17 cellular contexts compared by ENCODE assay signal in the genomic region with DNA sequence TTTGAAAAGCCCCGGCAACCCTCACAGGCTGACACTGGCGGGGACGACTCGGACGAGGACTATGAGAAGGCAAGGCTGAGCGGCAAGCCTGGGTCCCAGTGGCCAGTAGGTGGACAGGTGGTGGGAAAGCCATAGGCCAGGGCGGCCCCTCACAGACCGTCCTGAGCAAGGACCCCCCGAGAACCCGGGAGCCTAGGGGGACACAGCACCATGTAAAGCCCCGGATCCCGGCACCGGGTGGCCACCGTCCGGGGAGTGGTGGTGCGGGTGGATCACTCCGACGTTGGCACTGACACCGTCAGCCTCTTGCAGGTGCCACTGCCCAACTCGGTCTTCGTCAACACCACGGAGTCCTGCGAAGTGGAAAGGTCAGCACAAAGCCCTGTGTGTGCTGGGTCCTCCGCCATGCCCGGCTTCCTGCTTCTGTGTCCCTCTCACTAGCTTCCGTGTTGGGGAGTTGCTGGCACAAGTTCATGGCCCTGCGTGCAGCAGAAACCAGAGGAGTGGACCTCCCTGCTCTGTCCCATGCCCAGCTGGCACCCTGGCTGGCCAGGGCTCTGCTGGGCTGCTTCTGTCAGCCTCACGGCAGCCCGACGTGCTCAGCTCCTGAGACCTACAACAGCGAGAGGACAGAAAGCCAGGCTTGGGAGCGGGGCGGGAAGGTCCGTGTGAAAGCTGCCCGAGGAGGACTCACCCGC. TPM values are rescaled to one million over a fixed set of nuclear protein-coding genes. Genes with fewer than 3 reads are reported as not detected.
DNase-seq lines count a peak whose midpoint lies in the region; ATAC-seq and TF ChIP-seq lines count a peak whose summit lies in the region.
"Had no signal": no experiment of that assay in that cellular context is flagged by ENCODE, and none has a peak within 500 bp of the region (broad histone marks: within the 10 kb centered on the region; RNA-seq: fewer than 3 reads in every experiment).

No MANE protein-coding gene starts in this region.

- no peak for TF ChIP-seq EP300 in stomach (IDR thresholded peaks at IDR 0.05)

- ATAC-seq in T-helper 17 cell: no peak
- ATAC-seq in lower lobe of right lung: no peak

- H3K9me3 Mint-ChIP-seq in activated naive CD4-positive, alpha-beta T cell treated with anti-CD3 and anti-CD28 coated beads, Interleukin-2, amount 10 ng/mL, durations not matched to agents 7 days and 5 days: no peaks in the 10 kb centered on the region
- H3K9me3 Mint-ChIP-seq in activated naive CD4-positive, alpha-beta T cell treated with anti-CD3 and anti-CD28 coated beads for 36 hours: no peaks in the 10 kb centered on the region
- no peaks in the 10 kb centered on the region for H3K9me3 Mint-ChIP-seq in T-helper 2 cell treated with Interferon-gamma antibody and Interleukin-4, amounts not matched to agents 5 μg/mL and 100 μg/mL, for 36 hours

- H3K4me3 ChIP-seq in lower lobe of right lung: no peak overlapping the region
- no peak overlapping the region for H3K4me3 ChIP-seq in stomach
- H3K4me3 ChIP-seq: colonic mucosa, MG63, SK-N-MC had no signal

- 90 to 94% (median 93%) methylated on average over 33 to 36 of the region's 36 CpGs for WGBS in stomach, 5 donors

- H3K27ac Mint-ChIP-seq in activated naive CD4-positive, alpha-beta T cell treated with anti-CD3 and anti-CD28 coated beads, Interleukin-2, amount 10 ng/mL, durations not matched to agents 7 days and 5 days: no peak overlapping the region
- no peak overlapping the region for H3K27ac Mint-ChIP-seq in activated naive CD4-positive, alpha-beta T cell treated with anti-CD3 and anti-CD28 coated beads for 36 hours
- peak overlapping the region; percentile 49 for H3K27ac Mint-ChIP-seq in T-helper 17 cell
- no peak overlapping the region for H3K27ac Mint-ChIP-seq in T-helper 2 cell treated with Interferon-gamma antibody and Interleukin-4, amounts not matched to agents 5 μg/mL and 100 μg/mL, for 36 hours

- peaks cover 29% of the 10 kb centered on the region for H3K4me1 Mint-ChIP-seq in activated naive CD4-positive, alpha-beta T cell treated with anti-CD3 and anti-CD28 coated beads, Interleukin-2, amount 10 ng/mL, durations not matched to agents 7 days and 5 days
- H3K4me1 Mint-ChIP-seq in activated naive CD4-positive, alpha-beta T cell treated with anti-CD3 and anti-CD28 coated beads for 36 hours (ENCODE audit: low read depth): peaks cover 22% of the 10 kb centered on the region
- peaks cover 28% of the 10 kb centered on the region for H3K4me1 Mint-ChIP-seq in T-helper 17 cell
- peaks cover 13% of the 10 kb centered on the region for H3K4me1 Mint-ChIP-seq in T-helper 2 cell treated with Interferon-gamma antibody and Interleukin-4, amounts not matched to agents 5 μg/mL and 100 μg/mL, for 36 hours (ENCODE audit: low read depth)

- H3K36me3 ChIP-seq in lower lobe of right lung (peaks cover 97% of the 10 kb centered on the region), stomach (peaks cover 53 to 100% (median 97%) of the 10 kb centered on the region in 4 donors)
- H3K36me3 ChIP-seq: MG63 had no signal

- no peaks in the 10 kb centered on the region for H3K27me3 Mint-ChIP-seq in activated naive CD4-positive, alpha-beta T cell treated with anti-CD3 and anti-CD28 coated beads, Interleukin-2, amount 10 ng/mL, durations not matched to agents 7 days and 5 days
- no peaks in the 10 kb centered on the region for H3K27me3 Mint-ChIP-seq in activated naive CD4-positive, alpha-beta T cell treated with anti-CD3 and anti-CD28 coated beads for 36 hours (ENCODE audit: low read depth)
- H3K27me3 Mint-ChIP-seq in T-helper 17 cell: no peaks in the 10 kb centered on the region
- H3K27me3 Mint-ChIP-seq in T-helper 2 cell treated with Interferon-gamma antibody and Interleukin-4, amounts not matched to agents 5 μg/mL and 100 μg/mL, for 36 hours (ENCODE audit: low read depth): no peaks in the 10 kb centered on the region

- H3K9me3 ChIP-seq in T-helper 17 cell (ENCODE audit: control insufficient read depth, low read length, poor library complexity, severe bottlenecking): no peaks in the 10 kb centered on the region
- no peaks in the 10 kb centered on the region for H3K9me3 ChIP-seq in lower lobe of right lung
- no peaks in the 10 kb centered on the region for H3K9me3 ChIP-seq in stomach
- H3K9me3 ChIP-seq: colonic mucosa, MG63 had no signal

- H3K36me3 Mint-ChIP-seq in activated naive CD4-positive, alpha-beta T cell treated with anti-CD3 and anti-CD28 coated beads, Interleukin-2, amount 10 ng/mL, durations not matched to agents 7 days and 5 days: peaks cover 39% of the 10 kb centered on the region
- H3K36me3 Mint-ChIP-seq in activated naive CD4-positive, alpha-beta T cell treated with anti-CD3 and anti-CD28 coated beads for 36 hours (ENCODE audit: low read depth): peaks cover 17% of the 10 kb centered on the region
- peaks cover 5% of the 10 kb centered on the region for H3K36me3 Mint-ChIP-seq in T-helper 17 cell (ENCODE audit: low read depth)
- H3K36me3 Mint-ChIP-seq in T-helper 2 cell treated with Interferon-gamma antibody and Interleukin-4, amounts not matched to agents 5 μg/mL and 100 μg/mL, for 36 hours (ENCODE audit: low read depth): peaks cover 35% of the 10 kb centered on the region

- H3K27ac ChIP-seq in lower lobe of right lung (no peak overlapping the region), stomach (no peak overlapping the region)
- H3K27ac ChIP-seq: colonic mucosa, SK-N-MC, VCaP had no signal

- TF ChIP-seq POLR2A in stomach (IDR thresholded peaks at IDR 0.05): no peak

- intact Hi-C loops in activated naive CD4-positive, alpha-beta T cell treated with anti-CD3 and anti-CD28 coated beads for 36 hours (cut with micrococcal nuclease): no loop called here
- intact Hi-C loops in lower lobe of right lung (cut with DNase I): no loop called here
- intact Hi-C loops in stomach (cut with DNase I; ENCODE audit: low total_unique reads): no loop called here

- peak; percentile 16 for DNase-seq in activated naive CD4-positive, alpha-beta T cell treated with anti-CD3 and anti-CD28 coated beads, Interleukin-2, amount 10 ng/mL, durations not matched to agents 7 days and 5 days
- no peak for DNase-seq in activated naive CD4-positive, alpha-beta T cell treated with anti-CD3 and anti-CD28 coated beads for 36 hours
- DNase-seq in T-helper 17 cell (peak in 1 of 3 donors; percentile 3), lower lobe of right lung (peak; percentile 42), stomach (peak; percentile 22), SKM-1 (lab: John Stamatoyannopoulos, UW; ENCODE audit: unreplicated experiment) (no peak), putamen (ENCODE audit: low spot score) (no peak)
- DNase-seq in T-helper 2 cell treated with Interferon-gamma antibody and Interleukin-4, amounts not matched to agents 5 μg/mL and 100 μg/mL, for 36 hours (ENCODE audit: low spot score): no peak
- DNase-seq: anterior cingulate cortex; colonic mucosa; MG63; NCI-H187; NCI-H510A treated with DMSO at 0.1 percent for 48 hours; stimulated activated CD4-positive, alpha-beta T cell treated with anti-CD3 and anti-CD28 coated beads, Interleukin-1b, Interleukin-23, amount 100 ng/mL, for 48 hours; trophoblast cell had no signal

- TF ChIP-seq CTCF in lower lobe of right lung (IDR thresholded peaks at IDR 0.05): no peak
- TF ChIP-seq CTCF in stomach (IDR thresholded peaks at IDR 0.05): no peak

- H3K4me3 Mint-ChIP-seq in activated naive CD4-positive, alpha-beta T cell treated with anti-CD3 and anti-CD28 coated beads, Interleukin-2, amount 10 ng/mL, durations not matched to agents 7 days and 5 days: no peak overlapping the region
- no peak overlapping the region for H3K4me3 Mint-ChIP-seq in activated naive CD4-positive, alpha-beta T cell treated with anti-CD3 and anti-CD28 coated beads for 36 hours
- H3K4me3 Mint-ChIP-seq in T-helper 17 cell: no peak overlapping the region
- no peak overlapping the region for H3K4me3 Mint-ChIP-seq in T-helper 2 cell treated with Interferon-gamma antibody and Interleukin-4, amounts not matched to agents 5 μg/mL and 100 μg/mL, for 36 hours

- CTCF ChIA-PET in activated naive CD4-positive, alpha-beta T cell treated with anti-CD3 and anti-CD28 coated beads, Interleukin-2, amount 10 ng/mL, durations not matched to agents 7 days and 5 days (lab: Charles Lee): no interaction called here
- CTCF ChIA-PET in activated naive CD4-positive, alpha-beta T cell treated with anti-CD3 and anti-CD28 coated beads for 36 hours (lab: Charles Lee): no interaction called here

- H3K27me3 ChIP-seq in lower lobe of right lung (ENCODE audit: low read depth) (no peaks in the 10 kb centered on the region), stomach (no peaks in the 10 kb centered on the region)
- H3K27me3 ChIP-seq: colonic mucosa, MG63 had no signal

- peaks cover 22% of the 10 kb centered on the region for H3K4me1 ChIP-seq in lower lobe of right lung
- peaks cover 0 to 25% (median 15%) of the 10 kb centered on the region in 4 donors for H3K4me1 ChIP-seq in stomach
- H3K4me1 ChIP-seq: colonic mucosa had no signal

RNA-seq across cellular contexts. Expression of gene ADD1, which starts 11.9 kb away (rescaled TPM):
- total RNA-seq in activated naive CD4-positive, alpha-beta T cell treated with anti-CD3 and anti-CD28 coated beads for 36 hours: 100 to 1,000 TPM; 165 TPM
- total RNA-seq in T-helper 17 cell: 100 to 1,000 TPM; 211 to 228 TPM
- total RNA-seq in lower lobe of right lung: 279 TPM
- 1,000 to 10,000 TPM in 1 of 5 donors, 100 to 1,000 TPM in 4; 162 to 1,174 (median 290) TPM for total RNA-seq in stomach
- polyA plus RNA-seq in stomach: 100 to 1,000 TPM; 103 to 197 (median 127) TPM

RNA-seq across cellular contexts. Expression of gene SH3BP2, which starts 38.9 kb away (rescaled TPM):
- total RNA-seq in activated naive CD4-positive, alpha-beta T cell treated with anti-CD3 and anti-CD28 coated beads for 36 hours: 10 to 100 TPM; 45.7 to 47.4 TPM
- total RNA-seq in T-helper 17 cell (10 to 100 TPM; 36.0 to 62.0 TPM), lower lobe of right lung (102 TPM), stomach (100 to 1,000 TPM in 2 of 5 donors, 10 to 100 TPM in 3; 31.8 to 151 (median 89.9) TPM)
- polyA plus RNA-seq in stomach: 10 to 100 TPM in 2 of 3 donors, 1 to 10 TPM in 1; 9.0 to 26.7 (median 11.1) TPM

Comparison
In these comparisons a context has a peak if more than half of its experiments do, and no peak if none do; other contexts are left out.
1. DNase-seq: peak in activated naive CD4-positive, alpha-beta T cell treated with anti-CD3 and anti-CD28 coated beads, Interleukin-2, amount 10 ng/mL, durations not matched to agents 7 days and 5 days (single experiment), lower lobe of right lung (single experiment) and stomach (single experiment); none in activated naive CD4-positive, alpha-beta T cell treated with anti-CD3 and anti-CD28 coated beads for 36 hours (single experiment), SKM-1 (single experiment), T-helper 2 cell treated with Interferon-gamma antibody and Interleukin-4, amounts not matched to agents 5 μg/mL and 100 μg/mL, for 36 hours (single experiment) and putamen (single experiment).